ENCODE assay signal across 17 cellular contexts in the genomic region with DNA sequence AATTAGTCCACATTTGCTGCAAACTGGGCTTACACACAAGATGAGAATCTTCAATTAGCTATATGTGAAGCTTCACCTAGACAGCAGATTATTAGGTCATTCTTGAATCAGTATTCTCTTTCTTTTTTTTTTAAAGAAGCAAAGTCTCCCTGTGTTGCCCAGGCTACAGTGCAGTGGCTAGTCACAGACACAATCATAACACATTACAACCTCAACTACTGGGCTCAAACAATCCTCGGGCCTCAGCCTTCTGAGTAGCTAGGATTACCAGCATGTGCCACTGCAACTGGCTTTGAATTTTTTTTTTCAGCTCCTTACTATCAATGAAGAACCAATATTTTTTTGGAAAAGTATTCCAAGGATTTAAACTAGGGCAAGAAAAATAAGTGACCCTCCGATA. TPM values are rescaled to one million over a fixed set of nuclear protein-coding genes. Genes with fewer than 3 reads are reported as not detected.
DNase-seq lines count a peak whose midpoint lies in the region; ATAC-seq and TF ChIP-seq lines count a peak whose summit lies in the region.
"Had no signal": no experiment of that assay in that cellular context is flagged by ENCODE, and none has a peak within 500 bp of the region (broad histone marks: within the 10 kb centered on the region; RNA-seq: fewer than 3 reads in every experiment).

No MANE protein-coding gene starts in this region.

- no peaks in the 10 kb centered on the region for H3K4me1 ChIP-seq in foreskin keratinocyte
- H3K4me1 ChIP-seq: BLaER1 had no signal

- H3K27me3 ChIP-seq in foreskin keratinocyte, result no peaks in the 10 kb centered on the region
- H3K27me3 ChIP-seq: BLaER1 had no signal

- DNase-seq in activated T-cell treated with anti-CD3 and anti-CD28 coated beads, Interleukin-2, amount 50 U/mL, for 72 hours, result no peak
- no peak for DNase-seq in activated T-cell treated with anti-CD3 and anti-CD28 coated beads, Interleukin-2, amount 50 U/mL, for 48 hours
- DNase-seq in RKO (ENCODE audit: low spot score) (peak; percentile 17), endothelial cell (ENCODE audit: low spot score) (no peak), retinal pigment epithelial cell (ENCODE audit: low read depth) (peak; percentile 7), CD14-positive monocyte (ENCODE audit: low spot score) (no peak), foreskin keratinocyte (no peak), AG20443 (ENCODE audit: low spot score) (no peak)
- DNase-seq: 8988T; CD8-positive, alpha-beta memory T cell; KBM-7; NCI-H1436; NCI-H2029 treated with DMSO at 0.1 percent for 48 hours; NCI-H2171 treated with DMSO at 0.1 percent for 48 hours; NCI-H446 treated with DMSO at 0.1 percent for 48 hours; PC-3 had no signal

- TF ChIP-seq CTCF in endothelial cell (IDR thresholded peaks at IDR 0.05; ENCODE audit: unreplicated experiment), result no peak
- TF ChIP-seq CTCF in retinal pigment epithelial cell (conservative IDR thresholded peaks at IDR 0.05; ENCODE audit: low read depth, low read length), result no peak
- TF ChIP-seq CTCF in CD14-positive monocyte (IDR thresholded peaks at IDR 0.05), result no peak
- TF ChIP-seq CTCF in foreskin keratinocyte (conservative IDR thresholded peaks at IDR 0.05), result no peak

- no peaks in the 10 kb centered on the region for H3K27me3 Mint-ChIP-seq in activated T-cell treated with anti-CD3 and anti-CD28 coated beads, Interleukin-2, amount 50 U/mL, for 72 hours (ENCODE audit: low read depth)
- no peaks in the 10 kb centered on the region for H3K27me3 Mint-ChIP-seq in endothelial cell (ENCODE audit: unreplicated experiment)
- H3K27me3 Mint-ChIP-seq in CD14-positive monocyte (ENCODE audit: low read depth in 3 of 3), result no peaks in the 10 kb centered on the region
- H3K27me3 Mint-ChIP-seq: CD8-positive, alpha-beta memory T cell had no signal

- peaks cover 0 to 5% of the 10 kb centered on the region in 2 donors for H3K36me3 Mint-ChIP-seq in activated T-cell treated with anti-CD3 and anti-CD28 coated beads, Interleukin-2, amount 50 U/mL, for 72 hours (ENCODE audit: insufficient read depth in 2 of 2)
- H3K36me3 Mint-ChIP-seq in endothelial cell (ENCODE audit: low read depth, unreplicated experiment) (no peaks in the 10 kb centered on the region), CD14-positive monocyte (peaks cover 12 to 27% of the 10 kb centered on the region in 2 donors)

- no peaks in the 10 kb centered on the region for H3K9me3 Mint-ChIP-seq in activated T-cell treated with anti-CD3 and anti-CD28 coated beads, Interleukin-2, amount 50 U/mL, for 72 hours
- no peaks in the 10 kb centered on the region for H3K9me3 Mint-ChIP-seq in endothelial cell (ENCODE audit: unreplicated experiment)
- H3K9me3 Mint-ChIP-seq in CD14-positive monocyte, result peaks cover 0 to 2% (median 0%) of the 10 kb centered on the region in 7 donors
- H3K9me3 Mint-ChIP-seq: CD8-positive, alpha-beta memory T cell had no signal

- no peak overlapping the region for H3K27ac ChIP-seq in foreskin keratinocyte
- H3K27ac ChIP-seq: BLaER1 had no signal

- H3K27ac Mint-ChIP-seq in activated T-cell treated with anti-CD3 and anti-CD28 coated beads, Interleukin-2, amount 50 U/mL, for 72 hours, result peak overlapping the region; percentile 84
- peak overlapping the region; percentile 37 for H3K27ac Mint-ChIP-seq in endothelial cell (ENCODE audit: unreplicated experiment)
- H3K27ac Mint-ChIP-seq in CD14-positive monocyte, result no peak overlapping the region

- peaks cover 4% of the 10 kb centered on the region for H3K4me1 Mint-ChIP-seq in activated T-cell treated with anti-CD3 and anti-CD28 coated beads, Interleukin-2, amount 50 U/mL, for 72 hours (ENCODE audit: low read depth)
- H3K4me1 Mint-ChIP-seq in endothelial cell (ENCODE audit: unreplicated experiment) (peaks cover 3% of the 10 kb centered on the region), CD14-positive monocyte (peaks cover 4% of the 10 kb centered on the region)

- H3K4me3 Mint-ChIP-seq in activated T-cell treated with anti-CD3 and anti-CD28 coated beads, Interleukin-2, amount 50 U/mL, for 72 hours, result no peak overlapping the region
- H3K4me3 Mint-ChIP-seq in endothelial cell (ENCODE audit: unreplicated experiment), result no peak overlapping the region
- no peak overlapping the region for H3K4me3 Mint-ChIP-seq in CD14-positive monocyte
- H3K4me3 Mint-ChIP-seq: CD8-positive, alpha-beta memory T cell had no signal

- no peak overlapping the region for H3K4me3 ChIP-seq in retinal pigment epithelial cell (ENCODE audit: low read length)
- H3K4me3 ChIP-seq: BLaER1 had no signal

- intact Hi-C loops in CD14-positive monocyte (cut with micrococcal nuclease), result no loop called here

- no peak for ATAC-seq in activated T-cell treated with anti-CD3 and anti-CD28 coated beads, Interleukin-2, amount 50 U/mL, for 72 hours (replicated peaks in 1 of 2)
- no peak for ATAC-seq in foreskin keratinocyte
- ATAC-seq: PC-3 had no signal

RNA-seq across cellular contexts. Expression of a gene that starts 30.4 kb away (rescaled TPM):
- 100 to 1,000 TPM in 1 of 2 donors, 10 to 100 TPM in 1; 89.2 to 100 TPM for total RNA-seq in activated T-cell treated with anti-CD3 and anti-CD28 coated beads, Interleukin-2, amount 50 U/mL, for 72 hours
- total RNA-seq in endothelial cell (ENCODE audit: unreplicated experiment) (105 TPM), foreskin keratinocyte (145 and 161 TPM in 2 replicates)
- polyA plus RNA-seq in CD14-positive monocyte (10 to 100 TPM; 71.9 to 72.3 TPM), foreskin keratinocyte (107 and 131 TPM in 2 replicates)

Comparison
In these comparisons a context has a peak if more than half of its experiments do, and no peak if none do; other contexts are left out.
1. DNase-seq: peak in RKO (single experiment) and retinal pigment epithelial cell (single experiment); none in activated T-cell treated with anti-CD3 and anti-CD28 coated beads, Interleukin-2, amount 50 U/mL, for 72 hours (0 of 2), activated T-cell treated with anti-CD3 and anti-CD28 coated beads, Interleukin-2, amount 50 U/mL, for 48 hours (0 of 2), endothelial cell (single experiment), CD14-positive monocyte (single experiment), foreskin keratinocyte (0 of 2) and AG20443 (single experiment).
2. H3K27ac Mint-ChIP-seq: peak in activated T-cell treated with anti-CD3 and anti-CD28 coated beads, Interleukin-2, amount 50 U/mL, for 72 hours (single experiment) and endothelial cell (single experiment); none in CD14-positive monocyte (0 of 7).